Comparison of ENCODE assay signal across 29 cellular contexts in the genomic region with DNA sequence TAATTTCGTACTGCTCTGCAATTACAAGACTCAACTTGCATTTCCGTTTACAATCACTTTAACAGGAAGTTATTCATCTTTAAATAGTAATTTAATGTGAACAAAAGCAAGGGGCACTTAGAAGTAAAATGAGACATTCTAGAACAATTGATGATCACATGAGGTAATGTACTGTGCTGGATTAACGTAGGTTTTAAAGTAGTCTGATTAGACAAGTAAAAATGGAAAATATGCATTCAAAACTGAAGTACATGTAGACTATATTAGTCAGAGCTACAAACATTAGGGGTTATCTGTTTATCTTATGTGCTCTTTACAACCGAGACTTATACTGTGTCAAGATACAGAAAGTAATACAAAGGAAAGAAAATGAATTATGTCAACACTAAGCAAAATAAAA.
DNase-seq lines count a peak whose midpoint lies in the region; ATAC-seq, FAIRE-seq and TF ChIP-seq lines count a peak whose summit lies in the region.
"Had no signal": no experiment of that assay in that cellular context is flagged by ENCODE, and none has a peak within 500 bp of the region (broad histone marks: within the 10 kb centered on the region; RNA-seq: fewer than 3 reads in every experiment).

No MANE protein-coding gene starts in this region.

- H3K36me3 ChIP-seq in bronchial epithelial cell (ENCODE audit: control insufficient read depth, insufficient read depth, low read length) (no peaks in the 10 kb centered on the region), endodermal cell (ENCODE audit: control insufficient read depth, insufficient read depth, low read length) (no peaks in the 10 kb centered on the region)
- H3K36me3 ChIP-seq: BLaER1, left ventricle myocardium inferior, thoracic aorta had no signal

- H3K27ac ChIP-seq in endodermal cell (ENCODE audit: low read depth, low read length) = no peak overlapping the region
- H3K27ac ChIP-seq: BLaER1, GM23248, left ventricle myocardium inferior, thoracic aorta had no signal

- no peak for FAIRE-seq in bronchial epithelial cell (lab: Jason Lieb, UNC)
- FAIRE-seq: islet of Langerhans, urothelium cell line had no signal

- peaks cover 1% of the 10 kb centered on the region for H3K9me3 Mint-ChIP-seq in endodermal cell
- H3K9me3 Mint-ChIP-seq: activated CD4-positive, alpha-beta T cell treated with anti-CD3 and anti-CD28 coated beads, Interleukin-2, amount 10 ng/mL, durations not matched to agents 24 days and 14 days had no signal

- no peak overlapping the region for H3K9ac ChIP-seq in endodermal cell (ENCODE audit: extremely low read depth, low read length, poor library complexity, severe bottlenecking)
- H3K9ac ChIP-seq: BLaER1, GM23248 had no signal

- no peaks in the 10 kb centered on the region for H3K36me3 Mint-ChIP-seq in endodermal cell (ENCODE audit: low read depth)
- H3K36me3 Mint-ChIP-seq: brain; naive thymus-derived CD8-positive, alpha-beta T cell had no signal

- TF ChIP-seq CTCF in bronchial epithelial cell (IDR thresholded peaks at IDR 0.05; ENCODE audit: insufficient read depth, low read length, severe bottlenecking) (no peak), endodermal cell (conservative IDR thresholded peaks at IDR 0.05) (no peak)

- H3K27me3 Mint-ChIP-seq in endodermal cell (ENCODE audit: insufficient read depth) = no peaks in the 10 kb centered on the region
- H3K27me3 Mint-ChIP-seq: activated CD4-positive, alpha-beta T cell treated with anti-CD3 and anti-CD28 coated beads, Interleukin-2, amount 10 ng/mL, durations not matched to agents 24 days and 14 days; naive thymus-derived CD8-positive, alpha-beta T cell had no signal

- no peaks in the 10 kb centered on the region for H3K4me1 Mint-ChIP-seq in endodermal cell
- H3K4me1 Mint-ChIP-seq: activated CD4-positive, alpha-beta T cell treated with anti-CD3 and anti-CD28 coated beads, Interleukin-2, amount 10 ng/mL, durations not matched to agents 24 days and 14 days; brain had no signal

- H3K27me3 ChIP-seq in bronchial epithelial cell (ENCODE audit: control insufficient read depth, insufficient read depth, low read length) (no peaks in the 10 kb centered on the region), endodermal cell (ENCODE audit: control insufficient read depth, insufficient read depth, low read length, poor library complexity, severe bottlenecking) (no peaks in the 10 kb centered on the region)
- H3K27me3 ChIP-seq: BLaER1 had no signal

- H3K4me3 Mint-ChIP-seq in endodermal cell = no peak overlapping the region
- H3K4me3 Mint-ChIP-seq: activated CD4-positive, alpha-beta T cell treated with anti-CD3 and anti-CD28 coated beads, Interleukin-2, amount 10 ng/mL, durations not matched to agents 24 days and 14 days; brain; HFFc6; naive thymus-derived CD8-positive, alpha-beta T cell had no signal

- H3K9me3 ChIP-seq in endodermal cell (ENCODE audit: control insufficient read depth, low read length) = no peaks in the 10 kb centered on the region
- H3K9me3 ChIP-seq: BLaER1, Caco-2, thoracic aorta had no signal

- H3K4me3 ChIP-seq in bronchial epithelial cell (ENCODE audit: low read depth, low read length) (no peak overlapping the region), endodermal cell (ENCODE audit: low read length) (no peak overlapping the region)
- H3K4me3 ChIP-seq: BLaER1, GM23248, left ventricle myocardium inferior, thoracic aorta had no signal

- H3K4me1 ChIP-seq in endodermal cell (ENCODE audit: control insufficient read depth, insufficient read depth, low read length) = no peaks in the 10 kb centered on the region
- H3K4me1 ChIP-seq: BLaER1, Caco-2, left ventricle myocardium inferior had no signal

- peak; percentile 56 for DNase-seq in DMS153 (lab: John Stamatoyannopoulos, UW)
- DNase-seq in HPDE6-E6E7 (ENCODE audit: extremely low spot score) = peak; percentile 32
- DNase-seq in NCI-H69 (lab: John Stamatoyannopoulos, UW) = peak; percentile 91
- DNase-seq in bronchial epithelial cell (ENCODE audit: low read depth) = peak; percentile 95
- DNase-seq in endodermal cell = no peak
- DNase-seq: activated CD4-positive, alpha-beta T cell treated with anti-CD3 and anti-CD28 coated beads, Interleukin-2, amount 10 ng/mL, durations not matched to agents 24 days and 14 days; activated effector memory CD4-positive, alpha-beta T cell treated with anti-CD3 and anti-CD28 coated beads, Interleukin-2, amount 50 U/mL, for 16 hours; activated T-cell treated with anti-CD3 and anti-CD28 coated beads, Interleukin-2, amount 50 U/mL, for 1 hour; Caco-2; DMS79 treated with DMSO at 0.1 percent for 48 hours; glutamatergic neuron; GM23248; HFFc6; IMR-90; left ventricle myocardium inferior; naive thymus-derived CD8-positive, alpha-beta T cell; NCI-H1048; NCI-H82; occipital lobe; stimulated activated naive CD8-positive, alpha-beta T cell treated with anti-CD3 and anti-CD28 coated beads, Interleukin-15, Interleukin-2, amounts not matched to agents 100 U/mL and 50 U/mL, for 24 hours; T-helper 9 cell had no signal

- H3K27ac Mint-ChIP-seq in endodermal cell = no peak overlapping the region
- H3K27ac Mint-ChIP-seq: activated CD4-positive, alpha-beta T cell treated with anti-CD3 and anti-CD28 coated beads, Interleukin-2, amount 10 ng/mL, durations not matched to agents 24 days and 14 days; brain; HFFc6; naive thymus-derived CD8-positive, alpha-beta T cell had no signal

- ATAC-seq in HG03457 (IDR thresholded peaks at IDR 0.05; ENCODE audit: unreplicated experiment) = no peak
- no peak for ATAC-seq in GM19324 (IDR thresholded peaks at IDR 0.05; ENCODE audit: low FRiP score, unreplicated experiment)
- no peak for ATAC-seq in HG02973 (IDR thresholded peaks at IDR 0.05; ENCODE audit: unreplicated experiment)
- ATAC-seq: naive thymus-derived CD8-positive, alpha-beta T cell; stimulated activated naive CD8-positive, alpha-beta T cell treated with anti-CD3 and anti-CD28 coated beads, Interleukin-15, Interleukin-2, amounts not matched to agents 100 U/mL and 50 U/mL, for 24 hours had no signal

- 86 to 100% methylated on average over 1 to 3 of the region's 4 CpGs for WGBS in endodermal cell (ENCODE audit: insufficient coverage in 1 of 2, insufficient read length in 1 of 2), 2 experiments
